24 cellular contexts compared by ENCODE assay signal in the genomic region with DNA sequence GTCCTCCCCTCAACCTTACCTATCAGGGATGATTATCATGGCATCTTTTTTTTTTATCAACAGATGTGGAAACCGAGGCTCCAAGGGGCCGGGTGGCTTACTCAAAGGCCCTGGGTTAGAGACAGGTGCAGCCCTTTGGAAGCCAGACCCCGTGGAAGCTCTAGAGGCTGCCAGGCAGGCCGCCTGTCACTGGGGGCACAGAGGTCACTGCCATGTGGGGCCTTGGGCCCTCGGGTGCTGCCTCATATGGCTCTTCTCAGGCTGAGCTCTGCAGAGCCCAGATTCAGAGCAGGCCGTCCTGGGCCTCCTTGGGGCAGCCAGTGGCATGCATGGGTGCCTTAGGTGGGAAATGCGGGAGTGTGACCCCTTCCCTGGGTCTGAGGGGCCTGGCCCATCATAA.
"Had no signal": no experiment of that assay in that cellular context is flagged by ENCODE, and none has a peak within 500 bp of the region (broad histone marks: within the 10 kb centered on the region; RNA-seq: fewer than 3 reads in every experiment).

No MANE protein-coding gene starts in this region.

- H3K36me3 ChIP-seq: neural progenitor cell, neutrophil, pancreas, right lobe of liver, sigmoid colon, suprapubic skin, tibial artery, transverse colon, upper lobe of right lung, uterus had no signal

- DNase-seq: naive thymus-derived CD4-positive, alpha-beta T cell; natural killer cell; nucleus accumbens; pancreas; psoas muscle; right cardiac atrium; right lobe of liver; sigmoid colon; small intestine; stimulated activated CD4-positive, alpha-beta T cell treated with anti-CD3 and anti-CD28 coated beads, Interleukin-15, amount 100 ng/mL, for 24 hours; stimulated activated CD4-positive, alpha-beta T cell treated with anti-CD3 and anti-CD28 coated beads, Interleukin-2, amount 100 ng/mL, for 24 hours; stimulated activated CD4-positive, alpha-beta T cell treated with anti-CD3 and anti-CD28 coated beads, Interleukin-2, amount 100 ng/mL, for 48 hours; stimulated activated CD4-positive, alpha-beta T cell treated with anti-CD3 and anti-CD28 coated beads, Interleukin-4, amount 100 ng/mL, for 24 hours; stimulated activated naive B cell treated with anti-CD40 and anti-IgM and Interleukin-4, amounts not matched to agents 10 μg/mL and 1 μg/mL and 100 μg/mL, for 72 hours; stimulated activated naive CD4-positive, alpha-beta T cell treated with Interleukin-2 at 50 U/mL for 16 hours; testis; tibial artery; transverse colon; upper lobe of right lung; uterus had no signal

- H3K9me3 ChIP-seq: neutrophil, pancreas, psoas muscle, right lobe of liver, sigmoid colon, suprapubic skin, testis, tibial artery, transverse colon, upper lobe of right lung, uterus had no signal

- ATAC-seq: naive thymus-derived CD4-positive, alpha-beta T cell; natural killer cell; pancreas; psoas muscle; right cardiac atrium; right lobe of liver; stimulated activated effector memory CD8-positive, alpha-beta T cell treated with anti-CD3 and anti-CD28 coated beads, Interleukin-12 subunit alpha, Interleukin-12 subunit beta, amount 100 ng/mL, for 72 hours; stimulated activated naive B cell treated with anti-CD40 and anti-IgM and Interleukin-4, amounts not matched to agents 10 μg/mL and 1 μg/mL and 100 μg/mL, for 72 hours; upper lobe of right lung had no signal

- H3K4me2 ChIP-seq: neural progenitor cell had no signal

- H2AFZ ChIP-seq: neural progenitor cell had no signal

- H3K27me3 ChIP-seq: neural progenitor cell, right lobe of liver, sigmoid colon, testis, transverse colon, uterus had no signal

- H3K27ac ChIP-seq: neural progenitor cell, neutrophil, pancreas, psoas muscle, right lobe of liver, sigmoid colon, suprapubic skin, testis, tibial artery, transverse colon, upper lobe of right lung, uterus had no signal

- H3K4me1 ChIP-seq: neural progenitor cell, pancreas, psoas muscle, right lobe of liver, sigmoid colon, suprapubic skin, testis, tibial artery, transverse colon, upper lobe of right lung, uterus had no signal

- H3K4me3 ChIP-seq: neural progenitor cell, pancreas, psoas muscle, right lobe of liver, sigmoid colon, suprapubic skin, testis, tibial artery, transverse colon, upper lobe of right lung, uterus had no signal

- H3K9ac ChIP-seq: neural progenitor cell had no signal
